11 cellular contexts compared by ENCODE assay signal in the genomic region with DNA sequence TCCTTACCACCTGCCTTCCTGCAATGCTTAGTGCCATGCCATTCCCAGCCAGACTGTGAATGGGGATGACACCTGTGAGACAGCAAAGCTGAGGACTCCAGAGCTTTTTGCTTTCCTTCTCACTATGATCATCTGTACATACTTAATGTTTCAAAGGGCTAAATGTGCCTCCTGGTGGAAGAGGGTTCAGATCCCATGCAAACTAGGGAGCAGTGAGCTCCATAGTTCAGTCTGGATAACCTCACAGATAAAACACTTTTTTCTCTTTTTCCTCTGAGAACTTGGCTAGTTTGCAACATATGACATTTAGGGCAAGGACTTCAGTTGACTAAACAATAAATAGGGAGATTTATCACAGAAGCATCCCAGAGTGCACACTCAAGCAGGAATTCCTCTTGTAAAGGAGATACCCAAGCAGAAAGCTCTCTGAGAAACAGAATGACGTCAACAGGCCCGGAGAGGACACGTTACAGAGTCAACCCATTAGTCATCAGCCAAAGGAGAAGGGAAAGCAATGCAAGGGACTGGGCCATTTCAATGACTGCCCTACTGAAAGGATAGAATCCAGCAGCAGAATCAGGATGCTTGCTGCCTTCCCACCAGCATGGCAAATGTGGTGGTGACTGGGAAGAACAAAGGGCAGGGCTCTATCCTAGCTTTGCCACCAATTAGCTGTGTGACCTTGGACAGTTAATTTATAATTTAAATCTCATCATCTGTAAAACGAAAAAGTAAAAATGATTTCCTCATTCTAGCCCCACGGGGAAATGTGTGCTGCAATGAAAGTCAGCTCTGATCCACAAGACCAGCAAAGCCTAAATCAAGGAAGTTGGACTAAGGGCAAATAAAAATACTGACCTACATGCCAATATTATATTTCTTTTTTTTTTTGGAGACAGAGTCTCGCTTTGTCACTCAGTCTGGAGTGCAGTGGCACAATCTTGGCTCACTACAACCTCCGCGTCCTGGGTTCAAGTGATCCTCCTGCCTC.
A peak's percentile ranks its signal among the peaks of the same experiment; 100 is the strongest.
DNase-seq lines count a peak whose midpoint lies in the region; ATAC-seq and TF ChIP-seq lines count a peak whose summit lies in the region.
"Had no signal": no experiment of that assay in that cellular context is flagged by ENCODE, and none has a peak within 500 bp of the region (broad histone marks: within the 10 kb centered on the region; RNA-seq: fewer than 3 reads in every experiment).

No MANE protein-coding gene starts in this region.

- H3K36me3 ChIP-seq in lung (ENCODE audit: control insufficient read depth in 2 of 2, insufficient read depth in 2 of 2, low read length in 2 of 2) (peaks cover 17 to 23% of the 10 kb centered on the region in 2 donors), vagina (peaks cover 0 to 19% of the 10 kb centered on the region in 2 donors)

- H3K9me3 ChIP-seq in lung (ENCODE audit: control insufficient read depth in 2 of 2, insufficient read depth in 1 of 2, low read length in 1 of 2), result peaks cover 0 to 2% of the 10 kb centered on the region in 2 donors
- H3K9me3 ChIP-seq in vagina, result no peaks in the 10 kb centered on the region
- H3K9me3 ChIP-seq: BLaER1 had no signal

- peaks cover 29% of the 10 kb centered on the region for H3K4me1 Mint-ChIP-seq in activated naive CD4-positive, alpha-beta T cell treated with anti-CD3 and anti-CD28 coated beads, Interleukin-2, amount 50 U/mL, for 24 hours
- no peaks in the 10 kb centered on the region for H3K4me1 Mint-ChIP-seq in mesothelial cell of epicardium

- H3K9me3 Mint-ChIP-seq in activated naive CD4-positive, alpha-beta T cell treated with anti-CD3 and anti-CD28 coated beads, Interleukin-2, amount 50 U/mL, for 24 hours, result no peaks in the 10 kb centered on the region
- no peaks in the 10 kb centered on the region for H3K9me3 Mint-ChIP-seq in mesothelial cell of epicardium

- intact Hi-C loops in vagina (cut with DNase I), result no loop called here

- H3K4me1 ChIP-seq in lung (ENCODE audit: control insufficient read depth in 2 of 2, insufficient read depth in 2 of 2, low read length in 2 of 2), result peaks cover 0 to 2% of the 10 kb centered on the region in 2 donors
- no peaks in the 10 kb centered on the region for H3K4me1 ChIP-seq in vagina
- H3K4me1 ChIP-seq: BLaER1 had no signal

- peak overlapping the region; percentile 23 for H3K27ac Mint-ChIP-seq in activated naive CD4-positive, alpha-beta T cell treated with anti-CD3 and anti-CD28 coated beads, Interleukin-2, amount 50 U/mL, for 24 hours
- H3K27ac Mint-ChIP-seq in mesothelial cell of epicardium, result no peak overlapping the region

- peak overlapping the region in 1 of 2 donors; percentile 63 for H3K27ac ChIP-seq in lung (ENCODE audit: low read depth in 1 of 2, low read length in 1 of 2)
- peak overlapping the region; percentile 35 for H3K27ac ChIP-seq in vagina
- H3K27ac ChIP-seq: BLaER1 had no signal

- H3K36me3 Mint-ChIP-seq in activated naive CD4-positive, alpha-beta T cell treated with anti-CD3 and anti-CD28 coated beads, Interleukin-2, amount 50 U/mL, for 24 hours, result peaks cover 7% of the 10 kb centered on the region
- peaks cover 15% of the 10 kb centered on the region for H3K36me3 Mint-ChIP-seq in mesothelial cell of epicardium

- H3K27me3 Mint-ChIP-seq in activated naive CD4-positive, alpha-beta T cell treated with anti-CD3 and anti-CD28 coated beads, Interleukin-2, amount 50 U/mL, for 24 hours, result no peaks in the 10 kb centered on the region
- no peaks in the 10 kb centered on the region for H3K27me3 Mint-ChIP-seq in mesothelial cell of epicardium (ENCODE audit: low read depth)

- TF ChIP-seq CTCF in choroid plexus epithelial cell (conservative IDR thresholded peaks at IDR 0.05; ENCODE audit: low read depth, low read length) (peak; percentile 27), lung (IDR thresholded peaks at IDR 0.05; ENCODE audit: control extremely low read depth, extremely low read depth) (no peak), vagina (IDR thresholded peaks at IDR 0.05) (peak in 1 of 3 experiments; percentile 14), mesothelial cell of epicardium (IDR thresholded peaks at IDR 0.05; ENCODE audit: unreplicated experiment) (no peak)

- DNase-seq in activated naive CD4-positive, alpha-beta T cell (lab: John Stamatoyannopoulos, UW), result no peak
- DNase-seq in choroid plexus epithelial cell (ENCODE audit: low read depth) (peak; percentile 97), lung (ENCODE audit: low spot score) (peak; percentile 55), vagina (ENCODE audit: extremely low spot score in 2 of 2) (no peak), mesothelial cell of epicardium (ENCODE audit: low spot score in 2 of 2, unreplicated experiment in 2 of 2) (no peak)
- no peak for DNase-seq in stimulated activated CD4-positive, alpha-beta T cell treated with anti-CD3 and anti-CD28 coated beads, Interleukin-15, amount 100 ng/mL, for 24 hours
- DNase-seq: foreskin melanocyte, NCI-H510A treated with DMSO at 0.1 percent for 48 hours had no signal

- no peak for TF ChIP-seq POLR2A in vagina (IDR thresholded peaks at IDR 0.05)

- H3K27me3 ChIP-seq in lung (ENCODE audit: control insufficient read depth, insufficient read depth) (no peaks in the 10 kb centered on the region), vagina (no peaks in the 10 kb centered on the region)
- H3K27me3 ChIP-seq: BLaER1 had no signal

- H3K4me3 Mint-ChIP-seq in activated naive CD4-positive, alpha-beta T cell treated with anti-CD3 and anti-CD28 coated beads, Interleukin-2, amount 50 U/mL, for 24 hours, result no peak overlapping the region
- H3K4me3 Mint-ChIP-seq in mesothelial cell of epicardium, result no peak overlapping the region

- WGBS in lung, 2 donors, result 63 to 78% methylated on average over 8 of the region's 8 CpGs

- no peak overlapping the region for H3K4me3 ChIP-seq in choroid plexus epithelial cell (ENCODE audit: low read depth, low read length)
- no peak overlapping the region for H3K4me3 ChIP-seq in lung
- no peak overlapping the region for H3K4me3 ChIP-seq in vagina
- H3K4me3 ChIP-seq: BLaER1 had no signal

- ATAC-seq in lung (ENCODE audit: insufficient read depth, low FRiP score) (peak; percentile 59), GM19455 (IDR thresholded peaks at IDR 0.05; ENCODE audit: unreplicated experiment) (no peak)

Comparison
In these comparisons a context has a peak if more than half of its experiments do, and no peak if none do; other contexts are left out.
1. DNase-seq: peak in choroid plexus epithelial cell (single experiment) and lung (single experiment); none in activated naive CD4-positive, alpha-beta T cell (0 of 4), vagina (0 of 2), stimulated activated CD4-positive, alpha-beta T cell treated with anti-CD3 and anti-CD28 coated beads, Interleukin-15, amount 100 ng/mL, for 24 hours (single experiment) and mesothelial cell of epicardium (0 of 2).